In genomic region chr7:92695308-92696261, GRCh38 we compare ENCODE assay signal across 8 cellular contexts.
DNase-seq lines count a peak whose midpoint lies in the region; ATAC-seq, FAIRE-seq and TF ChIP-seq lines count a peak whose summit lies in the region.

No MANE protein-coding gene starts in this region.

- intact Hi-C loops in left colon (cut with DNase I, micrococcal nuclease), result no loop called here

- peak overlapping the region; percentile 66 for H3K4me3 ChIP-seq in choroid plexus epithelial cell (ENCODE audit: low read depth, low read length)

- TF ChIP-seq CTCF in choroid plexus epithelial cell (conservative IDR thresholded peaks at IDR 0.05; ENCODE audit: low read depth, low read length), result no peak

- FAIRE-seq in GM12891 (lab: Jason Lieb, UNC), result peak; percentile 94

- DNase-seq in GM12891 (ENCODE audit: insufficient read length, low spot score) (no peak), NCI-H526 treated with DMSO at 0.1 percent for 48 hours (lab: John Stamatoyannopoulos, UW) (peak; percentile 58), choroid plexus epithelial cell (ENCODE audit: low read depth) (peak; percentile 98), left colon (peak; percentile 90 to 92)
- DNase-seq in stimulated activated naive CD8-positive, alpha-beta T cell treated with anti-CD3 and anti-CD28 coated beads, Interleukin-15, Interleukin-2, amounts not matched to agents 100 U/mL and 50 U/mL, for 24 hours, result no peak
- no peak for DNase-seq in stimulated activated CD4-positive, alpha-beta T cell treated with anti-CD3 and anti-CD28 coated beads, Interleukin-2, amount 100 ng/mL, for 48 hours
- DNase-seq in central memory CD4-positive, alpha-beta T cell, result no peak

- ATAC-seq in left colon (peak; percentile 90), HG03097 (IDR thresholded peaks at IDR 0.05; ENCODE audit: low FRiP score, unreplicated experiment) (no peak)
- ATAC-seq in stimulated activated naive CD8-positive, alpha-beta T cell treated with anti-CD3 and anti-CD28 coated beads, Interleukin-15, Interleukin-2, amounts not matched to agents 100 U/mL and 50 U/mL, for 24 hours, result peak; percentile 19

- no peak for TF ChIP-seq POLR2A in GM12891 (IDR thresholded peaks at IDR 0.05; ENCODE audit: low read depth, low read length)

TF ChIP-seq in GM12891, 5 proteins besides CTCF, POLR2A, EP300 and RAD21:
- TF ChIP-seq SPI1 (IDR thresholded peaks at IDR 0.05; ENCODE audit: low read depth, low read length), result no peak
- TF ChIP-seq TAF1 (IDR thresholded peaks at IDR 0.05; ENCODE audit: low read depth, low read length), result no peak
- no peak for TF ChIP-seq POLR2AphosphoS5 (IDR thresholded peaks at IDR 0.05; ENCODE audit: low read depth, low read length)
- TF ChIP-seq POU2F2 (IDR thresholded peaks at IDR 0.05; ENCODE audit: low read depth, low read length), result no peak
- TF ChIP-seq PAX5 (IDR thresholded peaks at IDR 0.05; ENCODE audit: insufficient read depth, low read length, severe bottlenecking), result no peak

Comparison
In these comparisons a context has a peak if more than half of its experiments do, and no peak if none do; other contexts are left out.
1. DNase-seq: peak in NCI-H526 treated with DMSO at 0.1 percent for 48 hours (single experiment), choroid plexus epithelial cell (single experiment) and left colon (2 of 2); none in GM12891 (single experiment), stimulated activated naive CD8-positive, alpha-beta T cell treated with anti-CD3 and anti-CD28 coated beads, Interleukin-15, Interleukin-2, amounts not matched to agents 100 U/mL and 50 U/mL, for 24 hours (single experiment), stimulated activated CD4-positive, alpha-beta T cell treated with anti-CD3 and anti-CD28 coated beads, Interleukin-2, amount 100 ng/mL, for 48 hours (0 of 2) and central memory CD4-positive, alpha-beta T cell (single experiment).